ENCODE assay signal across 21 cellular contexts in the genomic region with DNA sequence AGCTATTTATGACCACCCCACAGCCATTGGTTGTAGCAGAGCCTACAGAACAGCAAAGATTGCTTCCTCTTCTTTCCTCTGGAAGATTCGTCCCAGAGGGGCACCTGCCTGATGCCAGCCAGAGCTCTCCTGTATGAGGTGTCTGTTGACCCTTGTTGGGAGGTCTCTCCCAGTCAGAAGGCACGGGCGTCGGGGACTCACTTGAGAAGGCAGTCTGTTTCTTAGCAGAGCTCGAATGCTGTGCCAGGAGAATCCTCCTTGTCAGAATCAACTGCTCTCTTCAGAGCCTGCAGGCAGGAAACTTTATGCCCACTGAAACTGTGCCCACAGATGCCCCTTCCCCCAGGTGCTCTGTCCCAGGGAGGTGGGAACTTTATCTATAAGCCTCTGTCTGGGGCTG.
DNase-seq lines count a peak whose midpoint lies in the region; ATAC-seq, FAIRE-seq and TF ChIP-seq lines count a peak whose summit lies in the region.
"Had no signal": no experiment of that assay in that cellular context is flagged by ENCODE, and none has a peak within 500 bp of the region (broad histone marks: within the 10 kb centered on the region; RNA-seq: fewer than 3 reads in every experiment).

No MANE protein-coding gene starts in this region.

- H2BK20ac ChIP-seq in H1 (ENCODE audit: low read length) = no peak overlapping the region

- H3K27ac ChIP-seq in H1 (ENCODE audit: low read depth, low read length) (no peak overlapping the region), spleen (no peak overlapping the region)
- H3K27ac ChIP-seq: 22Rv1; A549; BLaER1 treated with 17β-estradiol and CSF1 and Interleukin-3, amounts not matched to agents 10 nM and 100 nM; C4-2B had no signal

- no peak overlapping the region for H3K56ac ChIP-seq in H1 (replicated peaks; ENCODE audit: insufficient read length, low read depth, low read length)

- TF ChIP-seq RAD21 in H1 (IDR thresholded peaks at IDR 0.05 in 1 of 2, conservative IDR thresholded peaks at IDR 0.05 in 1 of 2; ENCODE audit: low read depth in 2 of 2, low read length in 2 of 2) = no peak

- H4K20me1 ChIP-seq in H1 (replicated peaks in 1 of 2; ENCODE audit: control insufficient read depth in 1 of 2, insufficient read depth in 2 of 2, low read length in 2 of 2) = no peaks in the 10 kb centered on the region
- H4K20me1 ChIP-seq: BLaER1 treated with 17β-estradiol and CSF1 and Interleukin-3, amounts not matched to agents 10 nM and 100 nM had no signal

- H3K79me2 ChIP-seq in H1 (ENCODE audit: control insufficient read depth in 1 of 2, insufficient read depth in 2 of 2, low read length in 2 of 2) = no peaks in the 10 kb centered on the region

- no peak overlapping the region for H3K18ac ChIP-seq in H1 (ENCODE audit: extremely low read depth, low read length)

- H3K14ac ChIP-seq in H1 (ENCODE audit: insufficient read length) = no peak overlapping the region

- intact Hi-C loops in spleen (cut with DNase I; ENCODE audit: low total_unique reads) = no loop called here

- H3K36me3 ChIP-seq in H1 (ENCODE audit: control insufficient read depth in 2 of 4, insufficient read depth in 4 of 4, low read length in 3 of 4) (no peaks in the 10 kb centered on the region), spleen (no peaks in the 10 kb centered on the region)
- H3K36me3 ChIP-seq: BLaER1 treated with 17β-estradiol and CSF1 and Interleukin-3, amounts not matched to agents 10 nM and 100 nM had no signal

- H2BK15ac ChIP-seq in H1 (ENCODE audit: low read length) = no peak overlapping the region

- 93% methylated on average over 5 of the region's 5 CpGs; no CpG with 5 or more reads in 1 of the 2 experiments for whole genome bisulfite sequencing in H1 (ENCODE audit: extremely low coverage in 1 of 2, insufficient coverage in 1 of 2, insufficient read length in 1 of 2, insufficient replicate concordance in 2 of 2, low coverage in 1 of 2, low lambda C conversion rate in 2 of 2, missing lambda C conversion rate in 1 of 2), 2 experiments
- WGBS in spleen, 5 donors = 39 to 91% (median 77%) methylated on average over 2 to 5 of the region's 5 CpGs

- H3K4me3 ChIP-seq in H1 (ENCODE audit: extremely low read depth in 1 of 4, insufficient read depth in 2 of 4, low read depth in 3 of 4, low read length in 4 of 4) (no peak overlapping the region), spleen (no peak overlapping the region)
- H3K4me3 ChIP-seq: A549; BLaER1 treated with 17β-estradiol and CSF1 and Interleukin-3, amounts not matched to agents 10 nM and 100 nM had no signal

- H4K91ac ChIP-seq in H1 (replicated peaks; ENCODE audit: insufficient read length, low read length) = no peak overlapping the region

- no peak overlapping the region for H2BK120ac ChIP-seq in H1 (replicated peaks; ENCODE audit: low read depth, low read length)

- H4K5ac ChIP-seq in H1 (ENCODE audit: insufficient read length, low read depth, low read length) = no peak overlapping the region

- no peak overlapping the region for H3K4ac ChIP-seq in H1 (replicated peaks; ENCODE audit: insufficient read length, low read depth, low read length)

- ATAC-seq in GM18502 (IDR thresholded peaks at IDR 0.05; ENCODE audit: poor library complexity, unreplicated experiment) (no peak), HG03354 (IDR thresholded peaks at IDR 0.05; ENCODE audit: poor library complexity, severe bottlenecking, unreplicated experiment) (no peak), GM21737 (IDR thresholded peaks at IDR 0.05; ENCODE audit: unreplicated experiment) (no peak)
- ATAC-seq: A549; CD8-positive, alpha-beta T cell had no signal

- POLR2A ChIA-PET in H1 (lab: Charles Lee; ENCODE audit: partially characterized antibody) = no interaction called here

- no peaks in the 10 kb centered on the region for H3K9me3 ChIP-seq in H1 (ENCODE audit: insufficient read depth in 2 of 2, low read depth in 1 of 2, low read length in 1 of 2)
- H3K9me3 ChIP-seq in spleen = peaks cover 0 to 47% (median 25%) of the 10 kb centered on the region in 8 donors
- H3K9me3 ChIP-seq: A549; BLaER1 treated with 17β-estradiol and CSF1 and Interleukin-3, amounts not matched to agents 10 nM and 100 nM; Caco-2 had no signal

- no peak for TF ChIP-seq EP300 in H1 (IDR thresholded peaks at IDR 0.05; ENCODE audit: borderline replicate concordance in 1 of 2, low read depth in 2 of 2, low read length in 2 of 2)

- H3K4me1 ChIP-seq in H1 (replicated peaks in 1 of 4; ENCODE audit: control insufficient read depth in 3 of 4, insufficient read depth in 4 of 4, low read length in 3 of 4) = no peaks in the 10 kb centered on the region
- no peaks in the 10 kb centered on the region for H3K4me1 ChIP-seq in spleen
- H3K4me1 ChIP-seq: A549; BLaER1 treated with 17β-estradiol and CSF1 and Interleukin-3, amounts not matched to agents 10 nM and 100 nM; Caco-2 had no signal

- H3K23ac ChIP-seq in H1 (ENCODE audit: insufficient read length) = no peak overlapping the region

- H3K23me2 ChIP-seq in H1 (ENCODE audit: low read depth, low read length) = no peaks in the 10 kb centered on the region

- TF ChIP-seq CTCF in H1 (IDR thresholded peaks at IDR 0.05; ENCODE audit: control extremely low read depth in 1 of 3, insufficient read depth in 1 of 3, low read depth in 1 of 3, low read length in 3 of 3) (no peak), spleen (IDR thresholded peaks at IDR 0.05 in 8 of 11, conservative IDR thresholded peaks at IDR 0.05 in 3 of 11) (no peak)

- 0 out of 2 replicates have a peak overlapping the region, but pooled peaks have one; percentile 38 for H4K8ac ChIP-seq in H1 (ENCODE audit: extremely low read depth, insufficient read depth, low read length)

- no peak for TF ChIP-seq POLR2A in H1 (IDR thresholded peaks at IDR 0.05; ENCODE audit: control extremely low read depth in 1 of 2, low read depth in 2 of 2, low read length in 2 of 2)
- TF ChIP-seq POLR2A in spleen (IDR thresholded peaks at IDR 0.05) = no peak

- CTCF ChIA-PET in H1 (lab: Charles Lee; ENCODE audit: partially characterized antibody) = interaction anchor here (1.0 to 1.4 kb wide), 2 partner anchors 22 to 27 kb away, joined by 3 read pairs; no protein-coding TSS in a partner anchor

- no peak overlapping the region for H2BK12ac ChIP-seq in H1 (ENCODE audit: low read depth, low read length)

- no peak overlapping the region for H2AK5ac ChIP-seq in H1 (ENCODE audit: low read depth, low read length)

- H3K27me3 ChIP-seq in H1 (replicated peaks in 1 of 4; ENCODE audit: control insufficient read depth in 3 of 4, extremely low read depth in 1 of 4, insufficient read depth in 3 of 4, low read length in 3 of 4) (no peaks in the 10 kb centered on the region), spleen (replicated peaks in 1 of 7) (no peaks in the 10 kb centered on the region)
- H3K27me3 ChIP-seq: BLaER1 treated with 17β-estradiol and CSF1 and Interleukin-3, amounts not matched to agents 10 nM and 100 nM had no signal

- no peak overlapping the region for H2BK5ac ChIP-seq in H1 (ENCODE audit: low read depth, low read length)

- H3K4me2 ChIP-seq in H1 (ENCODE audit: insufficient read depth in 1 of 2, low read depth in 2 of 2, low read length in 2 of 2) = no peak overlapping the region
- H3K4me2 ChIP-seq: A549; BLaER1 treated with 17β-estradiol and CSF1 and Interleukin-3, amounts not matched to agents 10 nM and 100 nM had no signal

- H3K79me1 ChIP-seq in H1 (ENCODE audit: low read depth, low read length) = no peaks in the 10 kb centered on the region

- H2AFZ ChIP-seq in H1 (ENCODE audit: low read length) = no peak overlapping the region

- no peak overlapping the region for H3K9ac ChIP-seq in H1 (replicated peaks in 1 of 4; ENCODE audit: extremely low read depth in 1 of 4, low read depth in 3 of 4, low read length in 3 of 4)
- H3K9ac ChIP-seq: BLaER1 treated with 17β-estradiol and CSF1 and Interleukin-3, amounts not matched to agents 10 nM and 100 nM had no signal

- DNase-seq in H1 (ENCODE audit: low read depth in 1 of 2, low spot score in 2 of 2) = no peak
- DNase-seq in mesenteric fat pad (ENCODE audit: low spot score) = peak; percentile 67
- peak; percentile 53 for DNase-seq in spleen
- DNase-seq: AML-193; Caco-2; Calu3; CD4-positive, alpha-beta T cell; CD8-positive, alpha-beta T cell; DMS79 treated with DMSO at 0.1 percent for 48 hours; GF-D8 had no signal

- no peak for FAIRE-seq in H1 (lab: Jason Lieb, UNC)
- FAIRE-seq: A549, D721Med, G401.6, GM12891, GM18507 had no signal

TF ChIP-seq in H1, 55 proteins besides CTCF, POLR2A, EP300 and RAD21:
- no peak for TF ChIP-seq YY1 (IDR thresholded peaks at IDR 0.05; ENCODE audit: low read depth, low read length)
- TF ChIP-seq, protein P1, sequence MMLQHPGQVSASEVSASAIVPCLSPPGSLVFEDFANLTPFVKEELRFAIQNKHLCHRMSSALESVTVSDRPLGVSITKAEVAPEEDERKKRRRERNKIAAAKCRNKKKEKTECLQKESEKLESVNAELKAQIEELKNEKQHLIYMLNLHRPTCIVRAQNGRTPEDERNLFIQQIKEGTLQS (IDR thresholded peaks at IDR 0.05; ENCODE audit: insufficient read depth, low read depth, low read length) = no peak
- TF ChIP-seq NRF1 (IDR thresholded peaks at IDR 0.05; ENCODE audit: low read depth, low read length) = no peak
- no peak for TF ChIP-seq ZNF274 (IDR thresholded peaks at IDR 0.05; ENCODE audit: borderline replicate concordance, extremely low read depth, low read length)
- no peak for TF ChIP-seq GABPA (IDR thresholded peaks at IDR 0.05; ENCODE audit: borderline replicate concordance, insufficient read depth, low read length)
- no peak for TF ChIP-seq POU5F1 (IDR thresholded peaks at IDR 0.05; ENCODE audit: low read depth, low read length)
- no peak for TF ChIP-seq JUN (IDR thresholded peaks at IDR 0.05; ENCODE audit: low read depth, low read length)
- no peak for TF ChIP-seq MAFK (IDR thresholded peaks at IDR 0.05; ENCODE audit: low read depth, low read length)
- TF ChIP-seq BRCA1 (IDR thresholded peaks at IDR 0.05; ENCODE audit: low read depth, low read length) = no peak
- TF ChIP-seq, protein P2, sequence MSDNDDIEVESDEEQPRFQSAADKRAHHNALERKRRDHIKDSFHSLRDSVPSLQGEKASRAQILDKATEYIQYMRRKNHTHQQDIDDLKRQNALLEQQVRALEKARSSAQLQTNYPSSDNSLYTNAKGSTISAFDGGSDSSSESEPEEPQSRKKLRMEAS (IDR thresholded peaks at IDR 0.05) = no peak
- TF ChIP-seq CBX5 (IDR thresholded peaks at IDR 0.05; ENCODE audit: low read depth, low read length) = no peak
- TF ChIP-seq SIN3A (conservative IDR thresholded peaks at IDR 0.05 in 1 of 2, IDR thresholded peaks at IDR 0.05 in 1 of 2; ENCODE audit: low read depth in 1 of 2, low read length in 2 of 2) = no peak

Comparison
In these comparisons a context has a peak if more than half of its experiments do, and no peak if none do; other contexts are left out.
1. DNase-seq: peak in mesenteric fat pad (single experiment) and spleen (single experiment); none in H1 (0 of 2).